ENCODE assay signal across 13 cellular contexts in genomic region chr1:110616587-110616986, GRCh38. TPM values are rescaled to one million over a fixed set of nuclear protein-coding genes. Genes with fewer than 3 reads are reported as not detected.
DNase-seq lines count a peak whose midpoint lies in the region; ATAC-seq, FAIRE-seq and TF ChIP-seq lines count a peak whose summit lies in the region.
"Had no signal": no experiment of that assay in that cellular context is flagged by ENCODE, and none has a peak within 500 bp of the region (broad histone marks: within the 10 kb centered on the region; RNA-seq: fewer than 3 reads in every experiment).

No MANE protein-coding gene starts in this region.

- no peaks in the 10 kb centered on the region for H3K27me3 ChIP-seq in testis

- WGBS in testis, 2 donors, result 36 to 55% methylated on average over 3 of the region's 3 CpGs

- no peak for FAIRE-seq in GM12891 (lab: Jason Lieb, UNC)

- H3K4me3 Mint-ChIP-seq in activated CD4-positive, alpha-beta T cell treated with anti-CD3 and anti-CD28 coated beads, Interleukin-2, amount 10 ng/mL, durations not matched to agents 7 days and 5 days, result no peak overlapping the region
- H3K4me3 Mint-ChIP-seq: stimulated activated naive CD8-positive, alpha-beta T cell treated with anti-CD3 and anti-CD28 coated beads, Interleukin-15, amount 100 ng/mL, for 72 hours had no signal

- CTCF ChIA-PET in activated CD4-positive, alpha-beta T cell treated with anti-CD3 and anti-CD28 coated beads, Interleukin-2, amount 10 ng/mL, durations not matched to agents 7 days and 5 days (lab: Charles Lee), result interaction anchor here (0.5 to 5.6 kb wide), 8 partner anchors 10 to 165 kb away, joined by 3 to 77 read pairs (median 4); partner anchors contain the start of gene KCNA2

- no peaks in the 10 kb centered on the region for H3K36me3 ChIP-seq in testis (ENCODE audit: low read depth, missing control alignments)

- H3K4me3 ChIP-seq in testis, result no peak overlapping the region
- H3K4me3 ChIP-seq: coronary artery had no signal

- no peak overlapping the region for H3K27ac ChIP-seq in testis
- H3K27ac ChIP-seq: coronary artery had no signal

- no peak for DNase-seq in activated CD4-positive, alpha-beta T cell treated with anti-CD3 and anti-CD28 coated beads, Interleukin-2, amount 10 ng/mL, durations not matched to agents 7 days and 5 days
- DNase-seq in activated CD4-positive, alpha-beta T cell treated with anti-CD3 and anti-CD28 coated beads, Interleukin-2, amount 50 U/mL, for 4 hours, result no peak
- DNase-seq in NCI-H1092 (lab: John Stamatoyannopoulos, UW) (peak; percentile 38), UCSD-AML1 (lab: John Stamatoyannopoulos, UW; ENCODE audit: unreplicated experiment) (peak; percentile 22), testis (peak; percentile 78), GM12891 (ENCODE audit: insufficient read length, low spot score) (no peak), left cardiac atrium (no peak)
- DNase-seq: NCI-H187 had no signal

- peak overlapping the region; percentile 9 for H3K27ac Mint-ChIP-seq in activated CD4-positive, alpha-beta T cell treated with anti-CD3 and anti-CD28 coated beads, Interleukin-2, amount 10 ng/mL, durations not matched to agents 7 days and 5 days
- H3K27ac Mint-ChIP-seq: activated T-helper 2 cell treated with anti-CD3 and anti-CD28 coated beads, Interferon-gamma antibody, Interleukin-2, Interleukin-4, amounts not matched to agents 10 μg/mL and 5 μg/mL and 100 μg/mL, durations not matched to agents 14 hours and 24 hours and 36 hours; stimulated activated naive CD8-positive, alpha-beta T cell treated with anti-CD3 and anti-CD28 coated beads, Interleukin-15, amount 100 ng/mL, for 72 hours had no signal

- peaks cover 12% of the 10 kb centered on the region for H3K36me3 Mint-ChIP-seq in activated CD4-positive, alpha-beta T cell treated with anti-CD3 and anti-CD28 coated beads, Interleukin-2, amount 10 ng/mL, durations not matched to agents 7 days and 5 days (ENCODE audit: low read depth)

- peaks cover 56% of the 10 kb centered on the region for H3K4me1 Mint-ChIP-seq in activated CD4-positive, alpha-beta T cell treated with anti-CD3 and anti-CD28 coated beads, Interleukin-2, amount 10 ng/mL, durations not matched to agents 7 days and 5 days

- H3K4me1 ChIP-seq in testis, result peaks cover 4% of the 10 kb centered on the region

- no peak for TF ChIP-seq CTCF in testis (IDR thresholded peaks at IDR 0.05)

- no peaks in the 10 kb centered on the region for H3K9me3 Mint-ChIP-seq in activated CD4-positive, alpha-beta T cell treated with anti-CD3 and anti-CD28 coated beads, Interleukin-2, amount 10 ng/mL, durations not matched to agents 7 days and 5 days
- H3K9me3 Mint-ChIP-seq: activated T-helper 2 cell treated with anti-CD3 and anti-CD28 coated beads, Interferon-gamma antibody, Interleukin-2, Interleukin-4, amounts not matched to agents 10 μg/mL and 5 μg/mL and 100 μg/mL, durations not matched to agents 14 hours and 24 hours and 36 hours; stimulated activated naive CD8-positive, alpha-beta T cell treated with anti-CD3 and anti-CD28 coated beads, Interleukin-15, amount 100 ng/mL, for 72 hours had no signal

- intact Hi-C loops in testis (cut with DNase I; ENCODE audit: low total_unique reads), result no loop called here
- intact Hi-C loops in left cardiac atrium (cut with DNase I), result loop anchor here in 1 of 2 donors (5.0 kb wide), 2 partner anchors 89 to 166 kb away; no protein-coding TSS in a partner anchor

- ATAC-seq in left cardiac atrium, result no peak
- ATAC-seq in HG03139 (IDR thresholded peaks at IDR 0.05; ENCODE audit: unreplicated experiment), result no peak
- ATAC-seq: stimulated activated naive CD8-positive, alpha-beta T cell treated with anti-CD3 and anti-CD28 coated beads, Interleukin-15, amount 100 ng/mL, for 72 hours had no signal

- TF ChIP-seq POLR2A in testis (IDR thresholded peaks at IDR 0.05) (no peak), GM12891 (IDR thresholded peaks at IDR 0.05; ENCODE audit: low read depth, low read length) (no peak)

- H3K9me3 ChIP-seq in testis, result no peaks in the 10 kb centered on the region

- POLR2A ChIA-PET in activated CD4-positive, alpha-beta T cell treated with anti-CD3 and anti-CD28 coated beads, Interleukin-2, amount 10 ng/mL, durations not matched to agents 7 days and 5 days (lab: Charles Lee), result no interaction called here

- no peaks in the 10 kb centered on the region for H3K27me3 Mint-ChIP-seq in activated CD4-positive, alpha-beta T cell treated with anti-CD3 and anti-CD28 coated beads, Interleukin-2, amount 10 ng/mL, durations not matched to agents 7 days and 5 days
- H3K27me3 Mint-ChIP-seq: stimulated activated naive CD8-positive, alpha-beta T cell treated with anti-CD3 and anti-CD28 coated beads, Interleukin-15, amount 100 ng/mL, for 72 hours had no signal

TF ChIP-seq in GM12891, 5 proteins besides CTCF, POLR2A, EP300 and RAD21:
- TF ChIP-seq POLR2AphosphoS5 (IDR thresholded peaks at IDR 0.05; ENCODE audit: low read depth, low read length) (no peak), PAX5 (IDR thresholded peaks at IDR 0.05; ENCODE audit: insufficient read depth, low read length, severe bottlenecking) (no peak), SPI1 (IDR thresholded peaks at IDR 0.05; ENCODE audit: low read depth, low read length) (no peak), TAF1 (IDR thresholded peaks at IDR 0.05; ENCODE audit: low read depth, low read length) (no peak), POU2F2 (IDR thresholded peaks at IDR 0.05; ENCODE audit: low read depth, low read length) (no peak)

RNA-seq across cellular contexts. Expression of gene KCNA2, which starts 10.4 kb away (rescaled TPM):
- total RNA-seq in activated CD4-positive, alpha-beta T cell treated with anti-CD3 and anti-CD28 coated beads, Interleukin-2, amount 10 ng/mL, durations not matched to agents 7 days and 5 days, result 1 to 10 TPM; 3.5 to 3.9 TPM
- total RNA-seq in testis (1 to 10 TPM; 6.1 TPM), left cardiac atrium (1 to 10 TPM in 1 of 2 donors, under 1 TPM in 1; 0.60 to 1.8 TPM)
- polyA plus RNA-seq in testis (ENCODE audit: insufficient read depth, low read depth, low replicate concordance), result 3.7 TPM
- 0.10 TPM for polyA plus RNA-seq in GM12891 (2012; ENCODE audit: low read depth, missing spikeins)
- polyA plus RNA-seq: BJ had no signal

RNA-seq across cellular contexts. Expression of gene KCNA3, which starts 58.2 kb away (rescaled TPM):
- total RNA-seq in activated CD4-positive, alpha-beta T cell treated with anti-CD3 and anti-CD28 coated beads, Interleukin-2, amount 10 ng/mL, durations not matched to agents 7 days and 5 days, result 10 to 100 TPM; 67.0 to 73.3 TPM
- total RNA-seq in testis (1 to 10 TPM; 3.4 to 6.7 TPM), left cardiac atrium (1 to 10 TPM; 2.0 to 2.7 TPM)
- 1.3 TPM for polyA plus RNA-seq in testis (ENCODE audit: insufficient read depth, low read depth, low replicate concordance)
- polyA plus RNA-seq in GM12891 (2012; ENCODE audit: low read depth, missing spikeins), result 0.18 TPM

Comparison
In these comparisons a context has a peak if more than half of its experiments do, and no peak if none do; other contexts are left out.
1. DNase-seq: peak in NCI-H1092 (single experiment), UCSD-AML1 (single experiment) and testis (single experiment); none in activated CD4-positive, alpha-beta T cell treated with anti-CD3 and anti-CD28 coated beads, Interleukin-2, amount 10 ng/mL, durations not matched to agents 7 days and 5 days (single experiment), activated CD4-positive, alpha-beta T cell treated with anti-CD3 and anti-CD28 coated beads, Interleukin-2, amount 50 U/mL, for 4 hours (0 of 2), GM12891 (single experiment) and left cardiac atrium (single experiment).
2. RNA of gene KCNA3, which starts 58.2 kb away (total RNA-seq): 67.0 to 73.3 TPM in activated CD4-positive, alpha-beta T cell treated with anti-CD3 and anti-CD28 coated beads, Interleukin-2, amount 10 ng/mL, durations not matched to agents 7 days and 5 days; 3.4 to 6.7 TPM in testis and 2.0 to 2.7 TPM in left cardiac atrium; every median in the first group is over 4 times any median in the second.